Comparison of ENCODE assay signal across 16 cellular contexts in genomic region chr10:17144032-17144431, GRCh38. TPM values are rescaled to one million over a fixed set of nuclear protein-coding genes. Genes with fewer than 3 reads are reported as not detected.
DNase-seq lines count a peak whose midpoint lies in the region; ATAC-seq and TF ChIP-seq lines count a peak whose summit lies in the region.
"Had no signal": no experiment of that assay in that cellular context is flagged by ENCODE, and none has a peak within 500 bp of the region (broad histone marks: within the 10 kb centered on the region; RNA-seq: fewer than 3 reads in every experiment).

No MANE protein-coding gene starts in this region.

- H3K36me3 Mint-ChIP-seq in HFFc6 (ENCODE audit: low read depth), result peaks cover 15% of the 10 kb centered on the region

- H3K27me3 Mint-ChIP-seq in HFFc6 (ENCODE audit: insufficient read depth), result no peaks in the 10 kb centered on the region; the same call in 1 of the 2 replicates
- H3K27me3 Mint-ChIP-seq: B cell; CD4-positive, alpha-beta T cell had no signal

- H3K4me1 Mint-ChIP-seq in HFFc6 (ENCODE audit: low read depth), result peaks cover 53% of the 10 kb centered on the region
- H3K4me1 Mint-ChIP-seq: B cell had no signal

- DNase-seq in DMS53 (lab: John Stamatoyannopoulos, UW) (peak; percentile 72), HFFc6 (no peak), epithelial cell of prostate (ENCODE audit: low read depth, low spot score) (no peak), NCI-H1436 (lab: John Stamatoyannopoulos, UW) (no peak)
- DNase-seq: CD4-positive, alpha-beta T cell; H7; NCI-H1092; NCI-H187; NCI-H226; NCI-H524 treated with DMSO at 0.1 percent for 48 hours had no signal

- TF ChIP-seq CTCF in HFFc6 (IDR thresholded peaks at IDR 0.05), result no peak
- TF ChIP-seq CTCF in VCaP (conservative IDR thresholded peaks at IDR 0.05), result no peak

- H3K27ac ChIP-seq in VCaP (peak overlapping the region; percentile 77), epithelial cell of prostate (peak overlapping the region; percentile 34)
- H3K27ac ChIP-seq: SJSA1 had no signal

- H3K27ac Mint-ChIP-seq in HFFc6, result peak overlapping the region; percentile 4; the same call in 1 of the 2 replicates
- H3K27ac Mint-ChIP-seq: B cell had no signal

- no peak overlapping the region for H3K4me3 Mint-ChIP-seq in HFFc6
- H3K4me3 Mint-ChIP-seq: B cell; CD4-positive, alpha-beta T cell had no signal

- ATAC-seq in GM18858 (IDR thresholded peaks at IDR 0.05; ENCODE audit: unreplicated experiment) (no peak), GM21423 (IDR thresholded peaks at IDR 0.05; ENCODE audit: unreplicated experiment) (no peak)

- peaks cover 4% of the 10 kb centered on the region; the same call in 1 of the 2 replicates for H3K9me3 Mint-ChIP-seq in HFFc6
- H3K9me3 Mint-ChIP-seq: CD4-positive, alpha-beta T cell had no signal

RNA-seq across cellular contexts. Expression of gene CUBN, which starts 14.4 kb away (rescaled TPM):
- 1 to 10 TPM in 3 of 6 experiments, under 1 TPM in 3; 0.43 to 1.7 (median 1.2) TPM for total RNA-seq in HFFc6 (2021; fragmentation: NEBNext Ultra II Directional; extraction: Animal tissue kit (Norgen Biotek cat#: 25700))
- total RNA-seq: HT-29 had no signal

RNA-seq across cellular contexts. Expression of gene TRDMT1, which starts 57.4 kb away (rescaled TPM):
- total RNA-seq in HFFc6 (2021; fragmentation: NEBNext Ultra II Directional; extraction: Animal tissue kit (Norgen Biotek cat#: 25700)), result 10 to 100 TPM in 2 of 6 experiments, 1 to 10 TPM in 4; 6.8 to 13.0 (median 8.6) TPM
